11 cellular contexts compared by ENCODE assay signal in the genomic region with DNA sequence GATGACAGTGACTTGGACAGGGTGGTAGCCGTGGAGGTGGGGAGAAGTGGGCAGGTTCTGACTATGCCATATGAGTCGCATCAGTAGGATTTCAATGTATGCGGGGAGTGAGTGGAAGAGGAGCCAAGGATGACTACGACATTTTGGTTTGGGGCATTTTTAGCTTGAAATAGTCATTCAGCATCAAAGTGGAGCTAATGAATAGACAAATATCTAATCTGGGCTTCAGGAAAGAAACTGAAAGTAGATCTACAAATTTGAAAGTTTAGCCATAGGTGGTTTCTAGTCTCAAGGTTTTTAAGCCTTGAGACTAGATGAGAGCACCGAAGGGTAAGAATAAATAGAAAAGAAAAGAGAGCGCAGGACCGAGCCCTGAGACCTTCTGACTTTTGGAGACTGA. TPM values are rescaled to one million over a fixed set of nuclear protein-coding genes. Genes with fewer than 3 reads are reported as not detected.
DNase-seq lines count a peak whose midpoint lies in the region; ATAC-seq and TF ChIP-seq lines count a peak whose summit lies in the region.
"Had no signal": no experiment of that assay in that cellular context is flagged by ENCODE, and none has a peak within 500 bp of the region (broad histone marks: within the 10 kb centered on the region; RNA-seq: fewer than 3 reads in every experiment).

No MANE protein-coding gene starts in this region.

- no peaks in the 10 kb centered on the region for H4K20me1 ChIP-seq in neural progenitor cell (ENCODE audit: low read depth)

- H2AFZ ChIP-seq in neural progenitor cell (replicated peaks) = no peak overlapping the region
- H2AFZ ChIP-seq: parathyroid adenoma had no signal

- H3K27me3 ChIP-seq in neural progenitor cell = no peaks in the 10 kb centered on the region

- no peaks in the 10 kb centered on the region for H3K79me2 ChIP-seq in neural progenitor cell (ENCODE audit: low read depth)
- H3K79me2 ChIP-seq: parathyroid adenoma had no signal

- peak; percentile 85 for ATAC-seq in GM18508 (IDR thresholded peaks at IDR 0.05; ENCODE audit: insufficient read depth, unreplicated experiment)
- ATAC-seq in GM21717 (IDR thresholded peaks at IDR 0.05; ENCODE audit: unreplicated experiment) = peak; percentile 75
- peak; percentile 69 for ATAC-seq in HG03378 (IDR thresholded peaks at IDR 0.05; ENCODE audit: unreplicated experiment)
- no peak for ATAC-seq in activated CD8-positive, alpha-beta T cell treated with anti-CD3 and anti-CD28 coated beads, Interleukin-2, amount 10 ng/mL, durations not matched to agents 7 days and 5 days
- ATAC-seq: T-helper 17 cell had no signal

- H3K36me3 Mint-ChIP-seq in neural progenitor cell (peaks cover 14% of the 10 kb centered on the region), chondrocyte (ENCODE audit: low read depth) (peaks cover 27% of the 10 kb centered on the region)
- no peaks in the 10 kb centered on the region for H3K36me3 Mint-ChIP-seq in activated CD8-positive, alpha-beta T cell treated with anti-CD3 and anti-CD28 coated beads, Interleukin-2, amount 10 ng/mL, durations not matched to agents 7 days and 5 days (ENCODE audit: low read depth)

- H3K27me3 Mint-ChIP-seq in neural progenitor cell (ENCODE audit: insufficient read depth, low read depth) (no peaks in the 10 kb centered on the region), chondrocyte (ENCODE audit: low read depth) (no peaks in the 10 kb centered on the region)
- no peaks in the 10 kb centered on the region for H3K27me3 Mint-ChIP-seq in activated CD8-positive, alpha-beta T cell treated with anti-CD3 and anti-CD28 coated beads, Interleukin-2, amount 10 ng/mL, durations not matched to agents 7 days and 5 days (ENCODE audit: low read depth)
- H3K27me3 Mint-ChIP-seq: T-helper 17 cell had no signal

- DNase-seq in fibroblast of mammary gland (ENCODE audit: low read depth) (peak; percentile 55), neural progenitor cell (ENCODE audit: low spot score) (no peak), chondrocyte (ENCODE audit: low spot score) (no peak), NCI-H345 (lab: John Stamatoyannopoulos, UW) (no peak)
- no peak for DNase-seq in activated CD8-positive, alpha-beta T cell treated with anti-CD3 and anti-CD28 coated beads, Interleukin-2, amount 10 ng/mL, durations not matched to agents 7 days and 5 days
- DNase-seq: NCI-H2107, T-helper 17 cell had no signal

- H3K27ac Mint-ChIP-seq in neural progenitor cell (no peak overlapping the region), chondrocyte (ENCODE audit: unreplicated experiment) (no peak overlapping the region)
- no peak overlapping the region for H3K27ac Mint-ChIP-seq in activated CD8-positive, alpha-beta T cell treated with anti-CD3 and anti-CD28 coated beads, Interleukin-2, amount 10 ng/mL, durations not matched to agents 7 days and 5 days
- H3K27ac Mint-ChIP-seq: T-helper 17 cell had no signal

- no peaks in the 10 kb centered on the region for H3K4me1 ChIP-seq in neural progenitor cell
- H3K4me1 ChIP-seq: parathyroid adenoma had no signal

- H3K9me3 Mint-ChIP-seq in neural progenitor cell (no peaks in the 10 kb centered on the region), chondrocyte (ENCODE audit: low read depth) (no peaks in the 10 kb centered on the region)
- H3K9me3 Mint-ChIP-seq in activated CD8-positive, alpha-beta T cell treated with anti-CD3 and anti-CD28 coated beads, Interleukin-2, amount 10 ng/mL, durations not matched to agents 7 days and 5 days (ENCODE audit: insufficient read depth) = no peaks in the 10 kb centered on the region

- no peak for TF ChIP-seq CTCF in fibroblast of mammary gland (conservative IDR thresholded peaks at IDR 0.05; ENCODE audit: control insufficient read depth, insufficient read depth, low read depth, low read length)
- no peak for TF ChIP-seq CTCF in neural progenitor cell (IDR thresholded peaks at IDR 0.05)
- no peak for TF ChIP-seq CTCF in chondrocyte (IDR thresholded peaks at IDR 0.05)

- CTCF ChIA-PET in activated CD8-positive, alpha-beta T cell treated with anti-CD3 and anti-CD28 coated beads, Interleukin-2, amount 10 ng/mL, durations not matched to agents 7 days and 5 days (lab: Charles Lee) = no interaction called here

- H3K4me3 Mint-ChIP-seq in neural progenitor cell (no peak overlapping the region), chondrocyte (ENCODE audit: unreplicated experiment) (no peak overlapping the region)
- H3K4me3 Mint-ChIP-seq in activated CD8-positive, alpha-beta T cell treated with anti-CD3 and anti-CD28 coated beads, Interleukin-2, amount 10 ng/mL, durations not matched to agents 7 days and 5 days = no peak overlapping the region
- H3K4me3 Mint-ChIP-seq: T-helper 17 cell had no signal

- no peaks in the 10 kb centered on the region for H3F3A ChIP-seq in neural progenitor cell (ENCODE audit: low read depth)

- no peaks in the 10 kb centered on the region for H3K9me3 ChIP-seq in neural progenitor cell (ENCODE audit: low read depth)

- no peak overlapping the region for H3K4me3 ChIP-seq in fibroblast of mammary gland (ENCODE audit: control insufficient read depth, low read depth, low read length)
- no peak overlapping the region for H3K4me3 ChIP-seq in neural progenitor cell

- no peak overlapping the region for H3K27ac ChIP-seq in neural progenitor cell
- H3K27ac ChIP-seq: parathyroid adenoma had no signal

- no peaks in the 10 kb centered on the region for H3K36me3 ChIP-seq in neural progenitor cell

- POLR2A ChIA-PET in activated CD8-positive, alpha-beta T cell treated with anti-CD3 and anti-CD28 coated beads, Interleukin-2, amount 10 ng/mL, durations not matched to agents 7 days and 5 days (lab: Charles Lee) = no interaction called here

- H3K4me1 Mint-ChIP-seq in neural progenitor cell = no peaks in the 10 kb centered on the region
- peaks cover 4% of the 10 kb centered on the region for H3K4me1 Mint-ChIP-seq in chondrocyte (ENCODE audit: low read depth)
- no peaks in the 10 kb centered on the region for H3K4me1 Mint-ChIP-seq in activated CD8-positive, alpha-beta T cell treated with anti-CD3 and anti-CD28 coated beads, Interleukin-2, amount 10 ng/mL, durations not matched to agents 7 days and 5 days (ENCODE audit: low read depth)
- H3K4me1 Mint-ChIP-seq: T-helper 17 cell had no signal

- no peak overlapping the region for H3K4me2 ChIP-seq in neural progenitor cell

- H3K9ac ChIP-seq in neural progenitor cell = no peak overlapping the region
- H3K9ac ChIP-seq: parathyroid adenoma had no signal

RNA-seq across cellular contexts. Expression of gene FEZ2, which starts 58.3 kb away (rescaled TPM):
- total RNA-seq in neural progenitor cell (ENCODE audit: low replicate concordance) (51.9 and 70.7 TPM in 2 replicates), chondrocyte (46.8 to 49.8 TPM (median 47.0 TPM) in 3 replicates)
- total RNA-seq in activated CD8-positive, alpha-beta T cell treated with anti-CD3 and anti-CD28 coated beads, Interleukin-2, amount 10 ng/mL, durations not matched to agents 7 days and 5 days = 10 to 100 TPM; 17.3 to 20.3 TPM
